ENCODE assay signal across 1 cellular context in genomic region chr11:103091810-103092524, GRCh38.
A peak's percentile ranks its signal among the peaks of the same experiment; 100 is the strongest.
TF ChIP-seq lines count a peak whose summit lies in the region.

DCUN1D5 (minus strand) TSS chr11:103092160; CDS start chr11:103091872, 288 bp downstream.

TF ChIP-seq in SK-N-SH, 30 proteins besides CTCF, POLR2A, EP300 and RAD21 (continued from another document):
- no peak for TF ChIP-seq USF2 (IDR thresholded peaks at IDR 0.05; ENCODE audit: borderline replicate concordance, low read depth, low read length)
- no peak for TF ChIP-seq TCF12 (IDR thresholded peaks at IDR 0.05)
- TF ChIP-seq MXI1 (IDR thresholded peaks at IDR 0.05; ENCODE audit: low read depth, low read length): peak; percentile 79
- no peak for TF ChIP-seq FOSL2 (IDR thresholded peaks at IDR 0.05; ENCODE audit: borderline replicate concordance, low read depth)
- TF ChIP-seq MAX (IDR thresholded peaks at IDR 0.05; ENCODE audit: low read depth): peak; percentile 91
- peak; percentile 43; the same call in 1 of the 2 replicates for TF ChIP-seq RFX5 (IDR thresholded peaks at IDR 0.05; ENCODE audit: low read length)
- TF ChIP-seq MEF2A (IDR thresholded peaks at IDR 0.05; ENCODE audit: borderline replicate concordance, low read depth): no peak
- no peak for TF ChIP-seq RCOR1 (IDR thresholded peaks at IDR 0.05; ENCODE audit: low read length)
- TF ChIP-seq SIN3A (IDR thresholded peaks at IDR 0.05; ENCODE audit: borderline replicate concordance, low read depth, low read length): no peak; the same call in 1 of the 2 replicates
